In the genomic region with DNA sequence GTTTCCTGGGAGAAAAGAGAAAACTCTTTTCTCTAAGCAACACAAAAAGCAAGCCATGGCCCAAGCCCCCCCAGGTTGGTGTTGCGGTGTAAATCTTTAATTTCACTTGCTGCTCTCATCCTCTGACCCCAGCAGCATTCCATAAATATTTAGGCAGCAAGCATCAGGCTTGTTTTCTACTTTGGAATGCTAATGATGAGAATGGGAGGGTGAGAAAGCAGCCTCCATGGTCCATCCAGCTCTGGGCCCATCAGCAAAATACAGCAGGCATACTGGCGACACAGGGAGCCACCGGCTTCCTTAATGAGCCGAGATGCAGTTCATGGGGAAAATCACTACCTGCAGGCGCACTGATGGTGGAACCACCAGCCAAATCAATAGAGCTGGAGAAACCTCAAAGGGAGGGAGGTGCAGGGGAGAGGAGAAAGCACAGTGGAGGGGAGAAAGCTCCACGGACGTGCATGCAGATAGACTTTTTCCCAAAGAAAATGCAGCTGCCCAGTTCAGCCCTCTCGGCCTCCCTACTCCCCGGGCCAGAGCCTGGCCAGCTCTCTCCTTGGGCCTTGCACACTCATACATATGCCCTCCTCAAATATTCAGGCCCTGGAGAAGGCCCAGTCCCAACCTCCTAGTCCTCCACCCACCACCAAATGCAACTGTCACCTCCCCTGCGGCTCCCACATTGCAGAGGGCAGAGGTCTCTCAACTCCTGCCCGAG, we compare ENCODE assay signal across 20 cellular contexts.
"Had no signal": no experiment of that assay in that cellular context is flagged by ENCODE, and none has a peak within 500 bp of the region (broad histone marks: within the 10 kb centered on the region; RNA-seq: fewer than 3 reads in every experiment).

No MANE protein-coding gene starts in this region.

- H3K9me3 ChIP-seq: adrenal gland, esophagus squamous epithelium, right lobe of liver, transverse colon had no signal

- H3K36me3 Mint-ChIP-seq: mesothelial cell of epicardium had no signal

- H3K4me3 Mint-ChIP-seq: mesothelial cell of epicardium had no signal

- H3K36me3 ChIP-seq: adrenal gland, brain microvascular endothelial cell, esophagus squamous epithelium, right lobe of liver, spleen, transverse colon had no signal

- H3K27me3 ChIP-seq: adrenal gland, brain microvascular endothelial cell, esophagus squamous epithelium, right lobe of liver, transverse colon had no signal

- H3K27ac ChIP-seq: adrenal gland, brain microvascular endothelial cell, esophagus squamous epithelium, right lobe of liver, spleen, transverse colon had no signal

- H3K27ac Mint-ChIP-seq: activated T-helper 2 cell treated with anti-CD3 and anti-CD28 coated beads, Interferon-gamma antibody, Interleukin-2, Interleukin-4, amounts not matched to agents 10 μg/mL and 5 μg/mL and 100 μg/mL, durations not matched to agents 14 hours and 24 hours and 36 hours; mesothelial cell of epicardium; progenitor cell of endocrine pancreas had no signal

- DNase-seq: activated CD4-positive, CD25-positive, alpha-beta regulatory T cell; activated naive CD4-positive, alpha-beta T cell treated with anti-CD3 and anti-CD28 coated beads, Interleukin-2, amount 50 U/mL, for 16 hours; adrenal gland; brain microvascular endothelial cell; cerebellar nuclear complex; esophagus squamous epithelium; foreskin fibroblast; glutamatergic neuron; spleen; stimulated activated CD4-positive, alpha-beta T cell treated with anti-CD3 and anti-CD28 coated beads, Interleukin-1b, Interleukin-23, amount 100 ng/mL, for 48 hours; stimulated activated naive CD4-positive, alpha-beta T cell; substantia nigra; T-helper 2 cell; transverse colon had no signal

- H3K4me3 ChIP-seq: adrenal gland, esophagus squamous epithelium, right lobe of liver, spleen, transverse colon had no signal

- FAIRE-seq: keratinocyte, TTC549 had no signal

- H3K4me1 ChIP-seq: adrenal gland, esophagus squamous epithelium, right lobe of liver, transverse colon had no signal

- H3K9me3 Mint-ChIP-seq: activated T-helper 2 cell treated with anti-CD3 and anti-CD28 coated beads, Interferon-gamma antibody, Interleukin-2, Interleukin-4, amounts not matched to agents 10 μg/mL and 5 μg/mL and 100 μg/mL, durations not matched to agents 14 hours and 24 hours and 36 hours had no signal
